In the genomic region with DNA sequence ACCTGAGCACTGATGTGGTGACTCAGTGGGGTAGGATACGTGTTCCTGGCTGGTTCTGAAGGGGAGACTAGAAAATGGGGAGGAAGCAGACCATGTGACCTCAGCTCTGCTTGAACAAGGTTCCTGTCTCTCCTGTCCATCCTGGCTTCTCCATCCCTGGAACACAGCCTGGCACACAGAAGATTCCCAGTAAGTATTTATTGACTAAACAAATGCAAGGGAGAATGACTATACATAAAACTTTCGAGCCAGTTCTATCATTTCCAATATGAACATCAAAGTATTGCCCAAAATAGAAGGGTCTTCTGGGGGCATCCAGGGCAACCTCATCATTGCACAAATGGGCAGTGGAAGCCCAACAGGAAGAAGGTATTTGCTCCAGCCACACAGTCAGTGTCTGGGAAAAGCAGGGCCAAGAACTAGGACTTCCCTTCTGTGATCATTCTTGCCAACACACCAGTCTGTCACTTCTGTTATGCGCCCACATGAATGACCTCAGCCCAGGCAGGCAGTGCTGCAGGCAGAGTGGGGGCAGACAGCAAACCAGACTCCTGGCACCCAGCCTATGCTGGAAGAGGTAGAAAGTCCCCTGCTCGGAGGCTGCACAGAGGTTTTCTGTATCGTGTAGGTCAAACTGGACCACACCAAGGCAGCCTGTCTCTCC, we compare ENCODE assay signal across 2 cellular contexts.
A peak's percentile ranks its signal among the peaks of the same experiment; 100 is the strongest.
TF ChIP-seq lines count a peak whose summit lies in the region.

No MANE protein-coding gene starts in this region.

TF ChIP-seq in HEK293, 187 proteins besides CTCF, POLR2A, EP300 and RAD21:
- TF ChIP-seq RBAK (tag by site-specific recombination; IDR thresholded peaks at IDR 0.05) (no peak), EGR2 (tag by site-specific recombination; IDR thresholded peaks at IDR 0.05; ENCODE audit: low read depth) (peak; percentile 81), MYNN (tag by site-specific recombination; IDR thresholded peaks at IDR 0.05; ENCODE audit: borderline replicate concordance) (no peak), ZNF792 (tag by site-specific recombination; IDR thresholded peaks at IDR 0.05) (no peak), GLIS2 (tag by site-specific recombination; IDR thresholded peaks at IDR 0.05) (no peak), ZFHX2 (tag by site-specific recombination; conservative IDR thresholded peaks at IDR 0.05) (peak; percentile 74)

TF ChIP-seq in HepG2, 621 proteins besides CTCF, POLR2A, EP300 and RAD21 (continues in another document):
- no peak for TF ChIP-seq NR0B2 (CRISPR knock-in tag; IDR thresholded peaks at IDR 0.05)
- no peak for TF ChIP-seq ZNF274 (CRISPR knock-in tag; IDR thresholded peaks at IDR 0.05)
- 0 out of 2 replicates have a peak, but pooled peaks have one; percentile 11 for TF ChIP-seq SAP130 (CRISPR knock-in tag; IDR thresholded peaks at IDR 0.05; ENCODE audit: low read depth)
- TF ChIP-seq RBFOX2 (IDR thresholded peaks at IDR 0.05; ENCODE audit: low read depth, low read length): peak; percentile 54
- TF ChIP-seq, protein P1, sequence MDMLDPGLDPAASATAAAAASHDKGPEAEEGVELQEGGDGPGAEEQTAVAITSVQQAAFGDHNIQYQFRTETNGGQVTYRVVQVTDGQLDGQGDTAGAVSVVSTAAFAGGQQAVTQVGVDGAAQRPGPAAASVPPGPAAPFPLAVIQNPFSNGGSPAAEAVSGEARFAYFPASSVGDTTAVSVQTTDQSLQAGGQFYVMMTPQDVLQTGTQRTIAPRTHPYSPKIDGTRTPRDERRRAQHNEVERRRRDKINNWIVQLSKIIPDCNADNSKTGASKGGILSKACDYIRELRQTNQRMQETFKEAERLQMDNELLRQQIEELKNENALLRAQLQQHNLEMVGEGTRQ (IDR thresholded peaks at IDR 0.05; ENCODE audit: low read depth, low read length): peak; percentile 5; the same call in 1 of the 2 replicates
- TF ChIP-seq, protein P1 (CRISPR knock-in tag; IDR thresholded peaks at IDR 0.05; ENCODE audit: borderline replicate concordance): 0 out of 2 replicates have a peak, but pooled peaks have one; percentile 31
- peak; percentile 28; the same call in 1 of the 2 replicates for TF ChIP-seq HIC2 (CRISPR knock-in tag; IDR thresholded peaks at IDR 0.05; ENCODE audit: low read depth)
- TF ChIP-seq CEBPG (CRISPR knock-in tag; IDR thresholded peaks at IDR 0.05): peak; percentile 22; the same call in 1 of the 2 replicates
- peak; percentile 50; the same call in 1 of the 2 replicates for TF ChIP-seq ZNF605 (CRISPR knock-in tag; IDR thresholded peaks at IDR 0.05)
- peak; percentile 48; the same call in 1 of the 2 replicates for TF ChIP-seq ZNF350 (CRISPR knock-in tag; IDR thresholded peaks at IDR 0.05; ENCODE audit: borderline replicate concordance, low read depth)
- 0 out of 2 replicates have a peak, but pooled peaks have one; percentile 75 for TF ChIP-seq ZNF558 (CRISPR knock-in tag; IDR thresholded peaks at IDR 0.05; ENCODE audit: borderline replicate concordance)
- TF ChIP-seq ZBTB7A (CRISPR knock-in tag; IDR thresholded peaks at IDR 0.05): no peak
- TF ChIP-seq PLRG1 (conservative IDR thresholded peaks at IDR 0.05): no peak
- TF ChIP-seq ZNF335 (CRISPR knock-in tag; IDR thresholded peaks at IDR 0.05): 0 out of 2 replicates have a peak, but pooled peaks have one; percentile 9
- no peak for TF ChIP-seq HNRNPLL (IDR thresholded peaks at IDR 0.05; ENCODE audit: low read depth, low read length, poor library complexity, severe bottlenecking)
- no peak for TF ChIP-seq SNRNP70 (IDR thresholded peaks at IDR 0.05; ENCODE audit: low read depth, low read length)
- TF ChIP-seq ZBTB38 (CRISPR knock-in tag; IDR thresholded peaks at IDR 0.05): peak; percentile 15; the same call in 1 of the 2 replicates
- TF ChIP-seq, protein P2, sequence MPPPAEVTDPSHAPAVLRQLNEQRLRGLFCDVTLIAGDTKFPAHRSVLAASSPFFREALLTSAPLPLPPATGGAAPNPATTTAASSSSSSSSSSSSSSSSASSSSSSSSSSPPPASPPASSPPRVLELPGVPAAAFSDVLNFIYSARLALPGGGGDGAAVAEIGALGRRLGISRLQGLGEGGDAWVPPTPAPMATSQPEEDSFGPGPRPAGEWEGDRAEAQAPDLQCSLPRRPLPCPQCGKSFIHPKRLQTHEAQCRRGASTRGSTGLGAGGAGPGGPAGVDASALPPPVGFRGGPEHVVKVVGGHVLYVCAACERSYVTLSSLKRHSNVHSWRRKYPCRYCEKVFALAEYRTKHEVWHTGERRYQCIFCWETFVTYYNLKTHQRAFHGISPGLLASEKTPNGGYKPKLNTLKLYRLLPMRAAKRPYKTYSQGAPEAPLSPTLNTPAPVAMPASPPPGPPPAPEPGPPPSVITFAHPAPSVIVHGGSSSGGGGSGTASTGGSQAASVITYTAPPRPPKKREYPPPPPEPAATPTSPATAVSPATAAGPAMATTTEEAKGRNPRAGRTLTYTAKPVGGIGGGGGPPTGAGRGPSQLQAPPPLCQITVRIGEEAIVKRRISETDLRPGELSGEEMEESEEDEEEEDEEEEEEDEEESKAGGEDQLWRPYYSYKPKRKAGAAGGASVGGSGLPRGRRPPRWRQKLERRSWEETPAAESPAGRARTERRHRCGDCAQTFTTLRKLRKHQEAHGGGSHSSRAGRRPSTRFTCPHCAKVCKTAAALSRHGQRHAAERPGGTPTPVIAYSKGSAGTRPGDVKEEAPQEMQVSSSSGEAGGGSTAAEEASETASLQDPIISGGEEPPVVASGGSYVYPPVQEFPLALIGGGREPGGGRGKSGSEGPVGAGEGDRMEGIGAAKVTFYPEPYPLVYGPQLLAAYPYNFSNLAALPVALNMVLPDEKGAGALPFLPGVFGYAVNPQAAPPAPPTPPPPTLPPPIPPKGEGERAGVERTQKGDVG (CRISPR knock-in tag; IDR thresholded peaks at IDR 0.05; ENCODE audit: borderline replicate concordance): peak; percentile 51; the same call in 1 of the 2 replicates
- peak; percentile 49; the same call in 1 of the 2 replicates for TF ChIP-seq MAX (IDR thresholded peaks at IDR 0.05)
- no peak for TF ChIP-seq NONO (IDR thresholded peaks at IDR 0.05)
- no peak for TF ChIP-seq NONO (CRISPR knock-in tag; conservative IDR thresholded peaks at IDR 0.05)
- TF ChIP-seq SKI (IDR thresholded peaks at IDR 0.05; ENCODE audit: partially characterized antibody): peak; percentile 13
- peak; percentile 64; the same call in 1 of the 2 replicates for TF ChIP-seq ZNF292 (CRISPR knock-in tag; IDR thresholded peaks at IDR 0.05; ENCODE audit: borderline replicate concordance, low read depth)
- TF ChIP-seq HOXD1 (CRISPR knock-in tag; IDR thresholded peaks at IDR 0.05): peak; percentile 43; the same call in 1 of the 2 replicates
- TF ChIP-seq TBL1XR1 (IDR thresholded peaks at IDR 0.05; ENCODE audit: borderline replicate concordance, low read length, partially characterized antibody): no peak
- TF ChIP-seq, protein P3, sequence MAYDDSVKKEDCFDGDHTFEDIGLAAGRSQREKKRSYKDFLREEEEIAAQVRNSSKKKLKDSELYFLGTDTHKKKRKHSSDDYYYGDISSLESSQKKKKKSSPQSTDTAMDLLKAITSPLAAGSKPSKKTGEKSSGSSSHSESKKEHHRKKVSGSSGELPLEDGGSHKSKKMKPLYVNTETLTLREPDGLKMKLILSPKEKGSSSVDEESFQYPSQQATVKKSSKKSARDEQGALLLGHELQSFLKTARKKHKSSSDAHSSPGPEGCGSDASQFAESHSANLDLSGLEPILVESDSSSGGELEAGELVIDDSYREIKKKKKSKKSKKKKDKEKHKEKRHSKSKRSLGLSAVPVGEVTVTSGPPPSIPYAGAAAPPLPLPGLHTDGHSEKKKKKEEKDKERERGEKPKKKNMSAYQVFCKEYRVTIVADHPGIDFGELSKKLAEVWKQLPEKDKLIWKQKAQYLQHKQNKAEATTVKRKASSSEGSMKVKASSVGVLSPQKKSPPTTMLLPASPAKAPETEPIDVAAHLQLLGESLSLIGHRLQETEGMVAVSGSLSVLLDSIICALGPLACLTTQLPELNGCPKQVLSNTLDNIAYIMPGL (CRISPR knock-in tag; IDR thresholded peaks at IDR 0.05; ENCODE audit: borderline replicate concordance in 1 of 2, low read depth in 1 of 2): 0 out of 4 replicates have a peak, but pooled peaks have one; percentile 5 to 13
- TF ChIP-seq GABPB1 (CRISPR knock-in tag; IDR thresholded peaks at IDR 0.05): 0 out of 2 replicates have a peak, but pooled peaks have one; percentile 6
- TF ChIP-seq ZNF468 (CRISPR knock-in tag; IDR thresholded peaks at IDR 0.05): 0 out of 2 replicates have a peak, but pooled peaks have one; percentile 10
- no peak for TF ChIP-seq ZNF557 (CRISPR knock-in tag; IDR thresholded peaks at IDR 0.05)
- TF ChIP-seq ZNF232 (CRISPR knock-in tag; IDR thresholded peaks at IDR 0.05; ENCODE audit: borderline replicate concordance): no peak
- TF ChIP-seq, protein P4, sequence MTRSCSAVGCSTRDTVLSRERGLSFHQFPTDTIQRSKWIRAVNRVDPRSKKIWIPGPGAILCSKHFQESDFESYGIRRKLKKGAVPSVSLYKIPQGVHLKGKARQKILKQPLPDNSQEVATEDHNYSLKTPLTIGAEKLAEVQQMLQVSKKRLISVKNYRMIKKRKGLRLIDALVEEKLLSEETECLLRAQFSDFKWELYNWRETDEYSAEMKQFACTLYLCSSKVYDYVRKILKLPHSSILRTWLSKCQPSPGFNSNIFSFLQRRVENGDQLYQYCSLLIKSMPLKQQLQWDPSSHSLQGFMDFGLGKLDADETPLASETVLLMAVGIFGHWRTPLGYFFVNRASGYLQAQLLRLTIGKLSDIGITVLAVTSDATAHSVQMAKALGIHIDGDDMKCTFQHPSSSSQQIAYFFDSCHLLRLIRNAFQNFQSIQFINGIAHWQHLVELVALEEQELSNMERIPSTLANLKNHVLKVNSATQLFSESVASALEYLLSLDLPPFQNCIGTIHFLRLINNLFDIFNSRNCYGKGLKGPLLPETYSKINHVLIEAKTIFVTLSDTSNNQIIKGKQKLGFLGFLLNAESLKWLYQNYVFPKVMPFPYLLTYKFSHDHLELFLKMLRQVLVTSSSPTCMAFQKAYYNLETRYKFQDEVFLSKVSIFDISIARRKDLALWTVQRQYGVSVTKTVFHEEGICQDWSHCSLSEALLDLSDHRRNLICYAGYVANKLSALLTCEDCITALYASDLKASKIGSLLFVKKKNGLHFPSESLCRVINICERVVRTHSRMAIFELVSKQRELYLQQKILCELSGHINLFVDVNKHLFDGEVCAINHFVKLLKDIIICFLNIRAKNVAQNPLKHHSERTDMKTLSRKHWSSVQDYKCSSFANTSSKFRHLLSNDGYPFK (CRISPR knock-in tag; IDR thresholded peaks at IDR 0.05; ENCODE audit: borderline replicate concordance): peak; percentile 45; the same call in 1 of the 2 replicates
- TF ChIP-seq FOXJ3 (CRISPR knock-in tag; IDR thresholded peaks at IDR 0.05; ENCODE audit: borderline replicate concordance): no peak
- TF ChIP-seq XRCC5 (optimal IDR thresholded peaks at IDR 0.05; ENCODE audit: low read length): peak; percentile 57
- TF ChIP-seq, protein P5, sequence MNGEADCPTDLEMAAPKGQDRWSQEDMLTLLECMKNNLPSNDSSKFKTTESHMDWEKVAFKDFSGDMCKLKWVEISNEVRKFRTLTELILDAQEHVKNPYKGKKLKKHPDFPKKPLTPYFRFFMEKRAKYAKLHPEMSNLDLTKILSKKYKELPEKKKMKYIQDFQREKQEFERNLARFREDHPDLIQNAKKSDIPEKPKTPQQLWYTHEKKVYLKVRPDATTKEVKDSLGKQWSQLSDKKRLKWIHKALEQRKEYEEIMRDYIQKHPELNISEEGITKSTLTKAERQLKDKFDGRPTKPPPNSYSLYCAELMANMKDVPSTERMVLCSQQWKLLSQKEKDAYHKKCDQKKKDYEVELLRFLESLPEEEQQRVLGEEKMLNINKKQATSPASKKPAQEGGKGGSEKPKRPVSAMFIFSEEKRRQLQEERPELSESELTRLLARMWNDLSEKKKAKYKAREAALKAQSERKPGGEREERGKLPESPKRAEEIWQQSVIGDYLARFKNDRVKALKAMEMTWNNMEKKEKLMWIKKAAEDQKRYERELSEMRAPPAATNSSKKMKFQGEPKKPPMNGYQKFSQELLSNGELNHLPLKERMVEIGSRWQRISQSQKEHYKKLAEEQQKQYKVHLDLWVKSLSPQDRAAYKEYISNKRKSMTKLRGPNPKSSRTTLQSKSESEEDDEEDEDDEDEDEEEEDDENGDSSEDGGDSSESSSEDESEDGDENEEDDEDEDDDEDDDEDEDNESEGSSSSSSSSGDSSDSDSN (CRISPR knock-in tag; IDR thresholded peaks at IDR 0.05): peak; percentile 44; the same call in 1 of the 2 replicates
- TF ChIP-seq ZNF7 (CRISPR knock-in tag; IDR thresholded peaks at IDR 0.05): peak; percentile 95
- 0 out of 2 replicates have a peak, but pooled peaks have one; percentile 37 for TF ChIP-seq ZC3H4 (CRISPR knock-in tag; IDR thresholded peaks at IDR 0.05; ENCODE audit: borderline replicate concordance)
